1 cellular context compared by ENCODE assay signal in genomic region chr19:13042443-13043130, GRCh38.
TF ChIP-seq lines count a peak whose summit lies in the region.

No MANE protein-coding gene starts in this region.

TF ChIP-seq in SK-N-SH treated with all-trans-retinoic acid at 6 μM for 48 hours, 23 proteins besides CTCF, POLR2A, EP300 and RAD21 (continued from another document):
- no peak for TF ChIP-seq GLIS3 (CRISPR knock-in tag; IDR thresholded peaks at IDR 0.05)
- TF ChIP-seq, protein P1, sequence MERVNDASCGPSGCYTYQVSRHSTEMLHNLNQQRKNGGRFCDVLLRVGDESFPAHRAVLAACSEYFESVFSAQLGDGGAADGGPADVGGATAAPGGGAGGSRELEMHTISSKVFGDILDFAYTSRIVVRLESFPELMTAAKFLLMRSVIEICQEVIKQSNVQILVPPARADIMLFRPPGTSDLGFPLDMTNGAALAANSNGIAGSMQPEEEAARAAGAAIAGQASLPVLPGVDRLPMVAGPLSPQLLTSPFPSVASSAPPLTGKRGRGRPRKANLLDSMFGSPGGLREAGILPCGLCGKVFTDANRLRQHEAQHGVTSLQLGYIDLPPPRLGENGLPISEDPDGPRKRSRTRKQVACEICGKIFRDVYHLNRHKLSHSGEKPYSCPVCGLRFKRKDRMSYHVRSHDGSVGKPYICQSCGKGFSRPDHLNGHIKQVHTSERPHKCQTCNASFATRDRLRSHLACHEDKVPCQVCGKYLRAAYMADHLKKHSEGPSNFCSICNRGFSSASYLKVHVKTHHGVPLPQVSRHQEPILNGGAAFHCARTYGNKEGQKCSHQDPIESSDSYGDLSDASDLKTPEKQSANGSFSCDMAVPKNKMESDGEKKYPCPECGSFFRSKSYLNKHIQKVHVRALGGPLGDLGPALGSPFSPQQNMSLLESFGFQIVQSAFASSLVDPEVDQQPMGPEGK (CRISPR knock-in tag; IDR thresholded peaks at IDR 0.05; ENCODE audit: borderline replicate concordance) = no peak
- TF ChIP-seq CSDC2 (CRISPR knock-in tag; IDR thresholded peaks at IDR 0.05) = no peak
TF ChIP-seq in SK-N-SH treated with all-trans-retinoic acid at 6 μM for 48 hours: peak in this region for 0.
